In genomic region chr2:20223345-20224190, GRCh38 we compare ENCODE assay signal across 7 cellular contexts. TPM values are rescaled to one million over a fixed set of nuclear protein-coding genes. Genes with fewer than 3 reads are reported as not detected.
DNase-seq lines count a peak whose midpoint lies in the region; ATAC-seq lines count a peak whose summit lies in the region.

No MANE protein-coding gene starts in this region.

- no peaks in the 10 kb centered on the region; the same call in 1 of the 2 replicates for H3K36me3 ChIP-seq in H7 (replicated peaks; ENCODE audit: control insufficient read depth, insufficient read depth, low read length)

- H3K27ac Mint-ChIP-seq in stimulated activated memory B cell treated with anti-CD40 and anti-IgM and Interleukin-4, amounts not matched to agents 10 μg/mL and 1 μg/mL and 100 μg/mL, for 72 hours: no peak overlapping the region

- H3K4me3 ChIP-seq in H7 (ENCODE audit: insufficient read depth, low read depth, low read length): peak overlapping the region; percentile 60

- peak; percentile 18 for ATAC-seq in stimulated activated memory B cell treated with anti-CD40 and anti-IgM and Interleukin-4, amounts not matched to agents 10 μg/mL and 1 μg/mL and 100 μg/mL, for 72 hours

- peak overlapping the region; percentile 29 for H3K4me3 Mint-ChIP-seq in stimulated activated memory B cell treated with anti-CD40 and anti-IgM and Interleukin-4, amounts not matched to agents 10 μg/mL and 1 μg/mL and 100 μg/mL, for 72 hours

- peaks cover 65% of the 10 kb centered on the region for H3K27me3 Mint-ChIP-seq in stimulated activated memory B cell treated with anti-CD40 and anti-IgM and Interleukin-4, amounts not matched to agents 10 μg/mL and 1 μg/mL and 100 μg/mL, for 72 hours

- H3K9me3 Mint-ChIP-seq in stimulated activated memory B cell treated with anti-CD40 and anti-IgM and Interleukin-4, amounts not matched to agents 10 μg/mL and 1 μg/mL and 100 μg/mL, for 72 hours: no peaks in the 10 kb centered on the region

- DNase-seq in GM03348 (ENCODE audit: low spot score) (peak; percentile 84), H7 (peak; percentile 86), NCI-H2171 treated with DMSO at 0.1 percent for 48 hours (lab: John Stamatoyannopoulos, UW) (peak; percentile 91), astrocyte of the hippocampus (ENCODE audit: low read depth, low spot score) (peak; percentile 82), iPS-NIHi7 (ENCODE audit: extremely low spot score) (peak; percentile 59), C1 segment of cervical spinal cord (lab: John Stamatoyannopoulos, UW) (no peak)

- H3K27me3 ChIP-seq in H7 (ENCODE audit: control insufficient read depth, insufficient read depth, low read length): peaks cover 11% of the 10 kb centered on the region

- no peaks in the 10 kb centered on the region for H3K36me3 Mint-ChIP-seq in stimulated activated memory B cell treated with anti-CD40 and anti-IgM and Interleukin-4, amounts not matched to agents 10 μg/mL and 1 μg/mL and 100 μg/mL, for 72 hours

- peaks cover 6% of the 10 kb centered on the region for H3K4me1 Mint-ChIP-seq in stimulated activated memory B cell treated with anti-CD40 and anti-IgM and Interleukin-4, amounts not matched to agents 10 μg/mL and 1 μg/mL and 100 μg/mL, for 72 hours

RNA-seq across cellular contexts. Expression of gene SDC1, which starts 1.4 kb away (rescaled TPM):
- total RNA-seq in H7 (2014; rRNA removed; shearing (Covaris generic)): 27.2 and 38.5 TPM in 2 replicates

Comparison
In these comparisons a context has a peak if more than half of its experiments do, and no peak if none do; other contexts are left out.
1. DNase-seq: peak in GM03348 (single experiment), H7 (single experiment), NCI-H2171 treated with DMSO at 0.1 percent for 48 hours (single experiment), astrocyte of the hippocampus (single experiment) and iPS-NIHi7 (single experiment); none in C1 segment of cervical spinal cord (0 of 14).